Comparison of ENCODE assay signal across 8 cellular contexts in genomic region chr14:104563742-104564615, GRCh38. TPM values are rescaled to one million over a fixed set of nuclear protein-coding genes. Genes with fewer than 3 reads are reported as not detected.
DNase-seq lines count a peak whose midpoint lies in the region; ATAC-seq and TF ChIP-seq lines count a peak whose summit lies in the region.

No MANE protein-coding gene starts in this region.

- no peaks in the 10 kb centered on the region for H3K36me3 Mint-ChIP-seq in naive thymus-derived CD8-positive, alpha-beta T cell
- H3K36me3 Mint-ChIP-seq in stimulated activated naive B cell treated with anti-CD40 and anti-IgM and Interleukin-4, amounts not matched to agents 10 μg/mL and 1 μg/mL and 100 μg/mL, for 72 hours: no peaks in the 10 kb centered on the region

- H3K4me1 Mint-ChIP-seq in naive thymus-derived CD8-positive, alpha-beta T cell: peaks cover 2 to 7% (median 3%) of the 10 kb centered on the region in 4 donors
- H3K4me1 Mint-ChIP-seq in stimulated activated naive B cell treated with anti-CD40 and anti-IgM and Interleukin-4, amounts not matched to agents 10 μg/mL and 1 μg/mL and 100 μg/mL, for 72 hours: peaks cover 9 to 19% of the 10 kb centered on the region in 2 donors

- H3K36me3 ChIP-seq in esophagus squamous epithelium: no peaks in the 10 kb centered on the region

- peak overlapping the region in 2 of 10 donors; percentile 44 to 63 for H3K4me3 Mint-ChIP-seq in naive thymus-derived CD8-positive, alpha-beta T cell
- H3K4me3 Mint-ChIP-seq in stimulated activated naive B cell treated with anti-CD40 and anti-IgM and Interleukin-4, amounts not matched to agents 10 μg/mL and 1 μg/mL and 100 μg/mL, for 72 hours: peak overlapping the region; percentile 60 to 71

- ATAC-seq in naive thymus-derived CD8-positive, alpha-beta T cell: peak; percentile 84 to 87
- ATAC-seq in stimulated activated naive B cell treated with anti-CD40 and anti-IgM and Interleukin-4, amounts not matched to agents 10 μg/mL and 1 μg/mL and 100 μg/mL, for 72 hours (replicated peaks): peak; percentile 83 to 88
- no peak for ATAC-seq in GM19035 (IDR thresholded peaks at IDR 0.05; ENCODE audit: unreplicated experiment)

- H3K4me1 ChIP-seq in esophagus squamous epithelium: peaks cover 8 to 13% (median 9%) of the 10 kb centered on the region in 3 donors

- no peak overlapping the region for H3K27ac ChIP-seq in esophagus squamous epithelium

- H3K27me3 ChIP-seq in esophagus squamous epithelium: peaks cover 0 to 100% (median 0%) of the 10 kb centered on the region in 4 donors

- H3K9me3 Mint-ChIP-seq in naive thymus-derived CD8-positive, alpha-beta T cell: no peaks in the 10 kb centered on the region
- H3K9me3 Mint-ChIP-seq in stimulated activated naive B cell treated with anti-CD40 and anti-IgM and Interleukin-4, amounts not matched to agents 10 μg/mL and 1 μg/mL and 100 μg/mL, for 72 hours: no peaks in the 10 kb centered on the region

- DNase-seq in AG08396 (ENCODE audit: low spot score): peak; percentile 90
- DNase-seq in H4 (ENCODE audit: low spot score): peak; percentile 49
- DNase-seq in NOMO-1 treated with dmso at 0.1 percent for 144 hours (lab: John Stamatoyannopoulos, UW; ENCODE audit: unreplicated experiment): peak; percentile 7
- DNase-seq in activated T-cell treated with anti-CD3 and anti-CD28 coated beads for 48 hours (ENCODE audit: low read depth): peak; percentile 59
- DNase-seq in esophagus squamous epithelium (lab: John Stamatoyannopoulos, UW): no peak
- peak; percentile 56 to 85 (median 72) for DNase-seq in naive thymus-derived CD8-positive, alpha-beta T cell
- peak; percentile 67 for DNase-seq in stimulated activated naive B cell treated with anti-CD40 and anti-IgM and Interleukin-4, amounts not matched to agents 10 μg/mL and 1 μg/mL and 100 μg/mL, for 72 hours

- intact Hi-C loops in esophagus squamous epithelium (cut with DNase I): loop anchor here (5.0 to 10.0 kb wide), 2 partner anchors 427 to 489 kb away; partner anchors contain the start of gene KIF26A

- WGBS in esophagus squamous epithelium, 2 donors: 11 to 12% methylated on average over 9 to 12 of the region's 27 CpGs

- POLR2A ChIA-PET in naive thymus-derived CD8-positive, alpha-beta T cell (lab: Charles Lee): interaction anchor here (1.4 kb wide), 1 partner anchor 486 kb away, joined by 4 read pairs; no protein-coding TSS in a partner anchor

- no peak for TF ChIP-seq POLR2A in esophagus squamous epithelium (IDR thresholded peaks at IDR 0.05)

- H3K9me3 ChIP-seq in esophagus squamous epithelium: no peaks in the 10 kb centered on the region

- H3K27ac Mint-ChIP-seq in naive thymus-derived CD8-positive, alpha-beta T cell: peak overlapping the region in 1 of 10 donors; percentile 40
- peak overlapping the region; percentile 83 for H3K27ac Mint-ChIP-seq in stimulated activated naive B cell treated with anti-CD40 and anti-IgM and Interleukin-4, amounts not matched to agents 10 μg/mL and 1 μg/mL and 100 μg/mL, for 72 hours

- peaks cover 0 to 41% (median 20%) of the 10 kb centered on the region in 5 donors for H3K27me3 Mint-ChIP-seq in naive thymus-derived CD8-positive, alpha-beta T cell
- peaks cover 40 to 62% of the 10 kb centered on the region in 2 donors for H3K27me3 Mint-ChIP-seq in stimulated activated naive B cell treated with anti-CD40 and anti-IgM and Interleukin-4, amounts not matched to agents 10 μg/mL and 1 μg/mL and 100 μg/mL, for 72 hours

- H3K4me3 ChIP-seq in esophagus squamous epithelium: no peak overlapping the region

- peak in 5 of 6 experiments; percentile 70 to 85 (median 74) for TF ChIP-seq CTCF in esophagus squamous epithelium (IDR thresholded peaks at IDR 0.05)

RNA-seq across cellular contexts. Expression of gene C14orf180, which starts 15.6 kb away (rescaled TPM):
- not detected in 2 replicates for total RNA-seq in H4 (2014; rRNA removed; shearing (Covaris generic))
- not detected for total RNA-seq in esophagus squamous epithelium
- not detected for total RNA-seq in naive thymus-derived CD8-positive, alpha-beta T cell
- not detected for polyA plus RNA-seq in naive thymus-derived CD8-positive, alpha-beta T cell

RNA-seq across cellular contexts. Expression of gene TMEM179, which starts 40.6 kb away (rescaled TPM):
- total RNA-seq in H4 (2014; rRNA removed; shearing (Covaris generic)): not detected in 2 replicates
- total RNA-seq in esophagus squamous epithelium: not detected
- total RNA-seq in naive thymus-derived CD8-positive, alpha-beta T cell: not detected
- polyA plus RNA-seq in naive thymus-derived CD8-positive, alpha-beta T cell: not detected
